12 cellular contexts compared by ENCODE assay signal in genomic region chr4:100823993-100824323, GRCh38.
DNase-seq lines count a peak whose midpoint lies in the region; ATAC-seq and TF ChIP-seq lines count a peak whose summit lies in the region.
"Had no signal": no experiment of that assay in that cellular context is flagged by ENCODE, and none has a peak within 500 bp of the region (broad histone marks: within the 10 kb centered on the region; RNA-seq: fewer than 3 reads in every experiment).

No MANE protein-coding gene starts in this region.

- H3K4me1 Mint-ChIP-seq in activated T-cell treated with anti-CD3 and anti-CD28 coated beads, Interleukin-2, amount 50 U/mL, for 24 hours (ENCODE audit: low read depth) = peaks cover 17% of the 10 kb centered on the region
- H3K4me1 Mint-ChIP-seq in activated T-cell treated with anti-CD3 and anti-CD28 coated beads, Interleukin-2, amount 50 U/mL, for 4 hours (ENCODE audit: low read depth) = no peaks in the 10 kb centered on the region
- peaks cover 31% of the 10 kb centered on the region for H3K4me1 Mint-ChIP-seq in stimulated activated effector memory CD8-positive, alpha-beta T cell treated with anti-CD3 and anti-CD28 coated beads, Interleukin-12 subunit alpha, Interleukin-12 subunit beta, amount 100 ng/mL, for 72 hours

- TF ChIP-seq POLR2A in prostate gland (IDR thresholded peaks at IDR 0.05) (no peak), testis (IDR thresholded peaks at IDR 0.05) (no peak)

- peaks cover under 1% of the 10 kb centered on the region for H3K9me3 ChIP-seq in lower lobe of right lung
- H3K9me3 ChIP-seq in prostate gland = no peaks in the 10 kb centered on the region
- H3K9me3 ChIP-seq in testis = no peaks in the 10 kb centered on the region
- H3K9me3 ChIP-seq: Caco-2, pancreas had no signal

- H3K27me3 Mint-ChIP-seq in activated T-cell treated with anti-CD3 and anti-CD28 coated beads, Interleukin-2, amount 50 U/mL, for 24 hours = no peaks in the 10 kb centered on the region
- H3K27me3 Mint-ChIP-seq in activated T-cell treated with anti-CD3 and anti-CD28 coated beads, Interleukin-2, amount 50 U/mL, for 4 hours (ENCODE audit: low read depth) = peaks cover 3% of the 10 kb centered on the region

- H3K27ac ChIP-seq in lower lobe of right lung = no peak overlapping the region
- H3K27ac ChIP-seq in prostate gland = no peak overlapping the region
- no peak overlapping the region for H3K27ac ChIP-seq in testis
- H3K27ac ChIP-seq: pancreas had no signal

- H3K4me1 ChIP-seq in lower lobe of right lung (no peaks in the 10 kb centered on the region), prostate gland (replicated peaks) (no peaks in the 10 kb centered on the region), testis (no peaks in the 10 kb centered on the region)
- H3K4me1 ChIP-seq: Caco-2, pancreas had no signal

- H3K4me3 Mint-ChIP-seq in activated T-cell treated with anti-CD3 and anti-CD28 coated beads, Interleukin-2, amount 50 U/mL, for 24 hours = no peak overlapping the region
- H3K4me3 Mint-ChIP-seq in activated T-cell treated with anti-CD3 and anti-CD28 coated beads, Interleukin-2, amount 50 U/mL, for 4 hours = no peak overlapping the region
- peak overlapping the region; percentile 17 for H3K4me3 Mint-ChIP-seq in stimulated activated effector memory CD8-positive, alpha-beta T cell treated with anti-CD3 and anti-CD28 coated beads, Interleukin-12 subunit alpha, Interleukin-12 subunit beta, amount 100 ng/mL, for 72 hours
- H3K4me3 Mint-ChIP-seq: WTC11 had no signal

- intact Hi-C loops in lower lobe of right lung (cut with DNase I) = no loop called here
- intact Hi-C loops in prostate gland (cut with DNase I) = no loop called here
- intact Hi-C loops in testis (cut with DNase I; ENCODE audit: low total_unique reads) = no loop called here

- peaks cover 3% of the 10 kb centered on the region for H3K9me3 Mint-ChIP-seq in activated T-cell treated with anti-CD3 and anti-CD28 coated beads, Interleukin-2, amount 50 U/mL, for 24 hours
- peaks cover 6% of the 10 kb centered on the region for H3K9me3 Mint-ChIP-seq in activated T-cell treated with anti-CD3 and anti-CD28 coated beads, Interleukin-2, amount 50 U/mL, for 4 hours
- H3K9me3 Mint-ChIP-seq in stimulated activated effector memory CD8-positive, alpha-beta T cell treated with anti-CD3 and anti-CD28 coated beads, Interleukin-12 subunit alpha, Interleukin-12 subunit beta, amount 100 ng/mL, for 72 hours = peaks cover 4% of the 10 kb centered on the region

- DNase-seq in activated T-cell treated with anti-CD3 and anti-CD28 coated beads, Interleukin-2, amount 50 U/mL, for 24 hours = no peak
- DNase-seq in activated T-cell treated with anti-CD3 and anti-CD28 coated beads, Interleukin-2, amount 50 U/mL, for 4 hours = no peak
- DNase-seq in stimulated activated effector memory CD8-positive, alpha-beta T cell treated with anti-CD3 and anti-CD28 coated beads, Interleukin-12 subunit alpha, Interleukin-12 subunit beta, amount 100 ng/mL, for 72 hours (ENCODE audit: low spot score in 2 of 2) = no peak
- DNase-seq in lower lobe of right lung = no peak
- DNase-seq in prostate gland (ENCODE audit: low spot score) = no peak
- DNase-seq in testis = no peak
- DNase-seq: activated T-cell treated with anti-CD3 and anti-CD28 coated beads for 4 hours, Caco-2, pancreas had no signal

- no peak for ATAC-seq in activated T-cell treated with anti-CD3 and anti-CD28 coated beads, Interleukin-2, amount 50 U/mL, for 4 hours
- ATAC-seq in GM21619 (IDR thresholded peaks at IDR 0.05; ENCODE audit: unreplicated experiment) (peak; percentile 3), HG03095 (IDR thresholded peaks at IDR 0.05; ENCODE audit: unreplicated experiment) (peak; percentile 10), lower lobe of right lung (no peak)
- no peak for ATAC-seq in stimulated activated effector memory CD8-positive, alpha-beta T cell treated with anti-CD3 and anti-CD28 coated beads, Interleukin-12 subunit alpha, Interleukin-12 subunit beta, amount 100 ng/mL, for 72 hours
- ATAC-seq: WTC11 had no signal

- H3K27me3 ChIP-seq in lower lobe of right lung (ENCODE audit: low read depth) (no peaks in the 10 kb centered on the region), prostate gland (replicated peaks; ENCODE audit: insufficient read depth) (no peaks in the 10 kb centered on the region), testis (no peaks in the 10 kb centered on the region)
- H3K27me3 ChIP-seq: pancreas had no signal

- TF ChIP-seq CTCF in lower lobe of right lung (IDR thresholded peaks at IDR 0.05) = no peak
- TF ChIP-seq CTCF in prostate gland (IDR thresholded peaks at IDR 0.05) = no peak
- no peak for TF ChIP-seq CTCF in testis (IDR thresholded peaks at IDR 0.05)

- H3K27ac Mint-ChIP-seq in activated T-cell treated with anti-CD3 and anti-CD28 coated beads, Interleukin-2, amount 50 U/mL, for 24 hours = peak overlapping the region; percentile 93
- peak overlapping the region; percentile 90 for H3K27ac Mint-ChIP-seq in stimulated activated effector memory CD8-positive, alpha-beta T cell treated with anti-CD3 and anti-CD28 coated beads, Interleukin-12 subunit alpha, Interleukin-12 subunit beta, amount 100 ng/mL, for 72 hours
- H3K27ac Mint-ChIP-seq: WTC11 had no signal

- H3K36me3 ChIP-seq in lower lobe of right lung = no peaks in the 10 kb centered on the region
- H3K36me3 ChIP-seq in prostate gland = no peaks in the 10 kb centered on the region
- H3K36me3 ChIP-seq in testis (ENCODE audit: low read depth, missing control alignments) = no peaks in the 10 kb centered on the region
- H3K36me3 ChIP-seq: pancreas had no signal

- no peaks in the 10 kb centered on the region for H3K36me3 Mint-ChIP-seq in activated T-cell treated with anti-CD3 and anti-CD28 coated beads, Interleukin-2, amount 50 U/mL, for 24 hours (ENCODE audit: low read depth)
- H3K36me3 Mint-ChIP-seq in activated T-cell treated with anti-CD3 and anti-CD28 coated beads, Interleukin-2, amount 50 U/mL, for 4 hours (ENCODE audit: insufficient read depth) = no peaks in the 10 kb centered on the region
- H3K36me3 Mint-ChIP-seq in stimulated activated effector memory CD8-positive, alpha-beta T cell treated with anti-CD3 and anti-CD28 coated beads, Interleukin-12 subunit alpha, Interleukin-12 subunit beta, amount 100 ng/mL, for 72 hours = no peaks in the 10 kb centered on the region

- H3K4me3 ChIP-seq in lower lobe of right lung (no peak overlapping the region), prostate gland (no peak overlapping the region), testis (no peak overlapping the region)
- H3K4me3 ChIP-seq: pancreas had no signal

Comparison
In these comparisons a context has a peak if more than half of its experiments do, and no peak if none do; other contexts are left out.
1. ATAC-seq: peak in GM21619 (single experiment) and HG03095 (single experiment); none in activated T-cell treated with anti-CD3 and anti-CD28 coated beads, Interleukin-2, amount 50 U/mL, for 4 hours (0 of 2), stimulated activated effector memory CD8-positive, alpha-beta T cell treated with anti-CD3 and anti-CD28 coated beads, Interleukin-12 subunit alpha, Interleukin-12 subunit beta, amount 100 ng/mL, for 72 hours (single experiment) and lower lobe of right lung (0 of 2).